In genomic region chrX:16843208-16843909, GRCh38 we compare ENCODE assay signal across 16 cellular contexts. TPM values are rescaled to one million over a fixed set of nuclear protein-coding genes. Genes with fewer than 3 reads are reported as not detected.
DNase-seq lines count a peak whose midpoint lies in the region; ATAC-seq, FAIRE-seq and TF ChIP-seq lines count a peak whose summit lies in the region.
"Had no signal": no experiment of that assay in that cellular context is flagged by ENCODE, and none has a peak within 500 bp of the region (broad histone marks: within the 10 kb centered on the region; RNA-seq: fewer than 3 reads in every experiment).

No MANE protein-coding gene starts in this region.

- DNase-seq in activated CD4-positive, alpha-beta T cell treated with anti-CD3 and anti-CD28 coated beads for 36 hours, result no peak
- no peak for DNase-seq in activated CD4-positive, alpha-beta T cell treated with anti-CD3 and anti-CD28 coated beads for 1 hour
- DNase-seq in OCI-M1 (lab: John Stamatoyannopoulos, UW), result peak; percentile 41
- peak; percentile 37 for DNase-seq in astrocyte (ENCODE audit: low read depth)
- no peak for DNase-seq in gastrocnemius medialis
- no peak for DNase-seq in GM10248 (ENCODE audit: extremely low spot score)
- no peak for DNase-seq in SJCRH30
- DNase-seq: DMS79 treated with DMSO at 0.1 percent for 48 hours, MV-4-11, RPMI8226, T-helper 1 cell, transverse colon had no signal

- H3K9me3 ChIP-seq in astrocyte (ENCODE audit: insufficient read depth, low read depth, low read length) (no peaks in the 10 kb centered on the region), gastrocnemius medialis (no peaks in the 10 kb centered on the region), SJCRH30 (replicated peaks) (no peaks in the 10 kb centered on the region)
- H3K9me3 ChIP-seq: transverse colon had no signal

- intact Hi-C loops in activated CD4-positive, alpha-beta T cell treated with anti-CD3 and anti-CD28 coated beads for 36 hours (cut with DNase I, micrococcal nuclease), result no loop called here
- intact Hi-C loops in gastrocnemius medialis (cut with DNase I; ENCODE audit: low total_unique reads), result no loop called here

- peak overlapping the region; percentile 51 for H3K27ac Mint-ChIP-seq in activated CD4-positive, alpha-beta T cell treated with anti-CD3 and anti-CD28 coated beads for 36 hours
- H3K27ac Mint-ChIP-seq in astrocyte (ENCODE audit: unreplicated experiment), result no peak overlapping the region
- H3K27ac Mint-ChIP-seq: activated T-helper 17 cell treated with anti-CD3 and anti-CD28 coated beads, Interleukin-2, amount 50 U/mL, for 72 hours had no signal

- no peaks in the 10 kb centered on the region for H3K9me3 Mint-ChIP-seq in activated CD4-positive, alpha-beta T cell treated with anti-CD3 and anti-CD28 coated beads for 36 hours (ENCODE audit: low read depth)
- no peaks in the 10 kb centered on the region for H3K9me3 Mint-ChIP-seq in astrocyte (ENCODE audit: unreplicated experiment)
- H3K9me3 Mint-ChIP-seq: activated T-helper 17 cell treated with anti-CD3 and anti-CD28 coated beads, Interleukin-2, amount 50 U/mL, for 72 hours had no signal

- POLR2A ChIA-PET in activated CD4-positive, alpha-beta T cell treated with anti-CD3 and anti-CD28 coated beads for 36 hours (lab: Charles Lee), result no interaction called here
- POLR2A ChIA-PET in GM10248 (lab: Yijun Ruan, JAX), result no interaction called here

- no peak overlapping the region for H3K4me3 Mint-ChIP-seq in activated CD4-positive, alpha-beta T cell treated with anti-CD3 and anti-CD28 coated beads for 36 hours
- no peak overlapping the region for H3K4me3 Mint-ChIP-seq in astrocyte (ENCODE audit: unreplicated experiment)
- H3K4me3 Mint-ChIP-seq: activated T-helper 17 cell treated with anti-CD3 and anti-CD28 coated beads, Interleukin-2, amount 50 U/mL, for 72 hours; CD14-positive monocyte had no signal

- H3K4me1 Mint-ChIP-seq in activated CD4-positive, alpha-beta T cell treated with anti-CD3 and anti-CD28 coated beads for 36 hours, result peaks cover 19% of the 10 kb centered on the region
- H3K4me1 Mint-ChIP-seq in astrocyte (ENCODE audit: low read depth, unreplicated experiment), result peaks cover 18% of the 10 kb centered on the region
- H3K4me1 Mint-ChIP-seq: activated T-helper 17 cell treated with anti-CD3 and anti-CD28 coated beads, Interleukin-2, amount 50 U/mL, for 72 hours; CD14-positive monocyte had no signal

- H3K4me2 ChIP-seq in astrocyte (ENCODE audit: low read length), result no peak overlapping the region

- H3K4me3 ChIP-seq in astrocyte (ENCODE audit: insufficient read depth, low read depth, low read length) (no peak overlapping the region), gastrocnemius medialis (no peak overlapping the region), SJCRH30 (no peak overlapping the region)
- H3K4me3 ChIP-seq: transverse colon had no signal

- H3K9ac ChIP-seq in astrocyte (ENCODE audit: low read length), result peak overlapping the region; percentile 16

- peaks cover 16% of the 10 kb centered on the region for H3K36me3 ChIP-seq in astrocyte (ENCODE audit: insufficient read depth, low read length)
- peaks cover 4 to 42% of the 10 kb centered on the region in 2 donors for H3K36me3 ChIP-seq in gastrocnemius medialis
- H3K36me3 ChIP-seq in SJCRH30, result peaks cover 73% of the 10 kb centered on the region
- H3K36me3 ChIP-seq: transverse colon had no signal

- no peaks in the 10 kb centered on the region for H3K27me3 Mint-ChIP-seq in activated CD4-positive, alpha-beta T cell treated with anti-CD3 and anti-CD28 coated beads for 36 hours
- H3K27me3 Mint-ChIP-seq in astrocyte (ENCODE audit: low read depth, unreplicated experiment), result no peaks in the 10 kb centered on the region
- H3K27me3 Mint-ChIP-seq: activated T-helper 17 cell treated with anti-CD3 and anti-CD28 coated beads, Interleukin-2, amount 50 U/mL, for 72 hours had no signal

- peak overlapping the region; percentile 37 for H3K27ac ChIP-seq in astrocyte (ENCODE audit: low read depth, low read length)
- peak overlapping the region; percentile 13 to 37 (median 26) for H3K27ac ChIP-seq in gastrocnemius medialis
- no peak overlapping the region for H3K27ac ChIP-seq in SJCRH30

- in situ Hi-C loops in gastrocnemius medialis (cut with MboI; ENCODE audit: low sequenced_read_pairs in 4 of 4), result no loop called here

- H3K27me3 ChIP-seq in astrocyte (ENCODE audit: insufficient read depth, low read length) (no peaks in the 10 kb centered on the region), gastrocnemius medialis (no peaks in the 10 kb centered on the region), SJCRH30 (no peaks in the 10 kb centered on the region)
- H3K27me3 ChIP-seq: transverse colon had no signal

- H2AFZ ChIP-seq in astrocyte (ENCODE audit: low read depth, low read length), result no peak overlapping the region

- peaks cover 29% of the 10 kb centered on the region for H3K36me3 Mint-ChIP-seq in activated CD4-positive, alpha-beta T cell treated with anti-CD3 and anti-CD28 coated beads for 36 hours (ENCODE audit: low read depth)
- H3K36me3 Mint-ChIP-seq in astrocyte (ENCODE audit: low read depth, unreplicated experiment), result no peaks in the 10 kb centered on the region

- no peak for TF ChIP-seq CTCF in astrocyte (IDR thresholded peaks at IDR 0.05; ENCODE audit: insufficient read depth, low read depth, low read length)
- TF ChIP-seq CTCF in gastrocnemius medialis (IDR thresholded peaks at IDR 0.05 in 4 of 5, conservative IDR thresholded peaks at IDR 0.05 in 1 of 5), result no peak
- TF ChIP-seq CTCF in GM10248 (IDR thresholded peaks at IDR 0.05; ENCODE audit: control extremely low read depth, extremely low read depth, low read depth, missing control alignments), result no peak

- ATAC-seq in activated CD4-positive, alpha-beta T cell treated with anti-CD3 and anti-CD28 coated beads for 36 hours, result peak; percentile 24
- ATAC-seq in gastrocnemius medialis (no peak), GM21717 (IDR thresholded peaks at IDR 0.05; ENCODE audit: unreplicated experiment) (no peak)
- ATAC-seq: activated T-helper 17 cell treated with anti-CD3 and anti-CD28 coated beads, Interleukin-2, amount 50 U/mL, for 72 hours; sciatic nerve had no signal

- no peaks in the 10 kb centered on the region for H3K79me2 ChIP-seq in astrocyte (ENCODE audit: insufficient read depth, low read length)

- no peaks in the 10 kb centered on the region for H4K20me1 ChIP-seq in astrocyte (ENCODE audit: insufficient read depth, low read length)

- H3K4me1 ChIP-seq in astrocyte (ENCODE audit: insufficient read depth, low read length), result peaks cover 18% of the 10 kb centered on the region
- peaks cover 8 to 11% of the 10 kb centered on the region in 2 donors for H3K4me1 ChIP-seq in gastrocnemius medialis
- H3K4me1 ChIP-seq in SJCRH30, result peaks cover 22% of the 10 kb centered on the region

- CTCF ChIA-PET in activated CD4-positive, alpha-beta T cell treated with anti-CD3 and anti-CD28 coated beads for 36 hours (lab: Charles Lee), result no interaction called here
- CTCF ChIA-PET in GM10248 (lab: Yijun Ruan, JAX), result no interaction called here

- no peak for TF ChIP-seq POLR2A in gastrocnemius medialis (IDR thresholded peaks at IDR 0.05)

- FAIRE-seq in astrocyte (lab: Jason Lieb, UNC), result peak; percentile 49

RNA-seq across cellular contexts. Expression of gene RBBP7, which starts 26.8 kb away (rescaled TPM):
- 100 to 1,000 TPM; 198 to 238 TPM for total RNA-seq in activated CD4-positive, alpha-beta T cell treated with anti-CD3 and anti-CD28 coated beads for 36 hours
- total RNA-seq in astrocyte (77.6 and 86.1 TPM in 2 replicates), gastrocnemius medialis (100 to 1,000 TPM in 3 of 4 donors, 10 to 100 TPM in 1; 95.0 to 325 (median 151) TPM)
- total RNA-seq in SJCRH30 (2014; rRNA removed; shearing (Covaris generic)), result 282 and 303 TPM in 2 replicates

RNA-seq across cellular contexts. Expression of gene TXLNG, which starts 57.1 kb away (rescaled TPM):
- total RNA-seq in activated CD4-positive, alpha-beta T cell treated with anti-CD3 and anti-CD28 coated beads for 36 hours, result 10 to 100 TPM; 17.3 to 21.4 TPM
- total RNA-seq in astrocyte (8.1 and 9.8 TPM in 2 replicates), gastrocnemius medialis (10 to 100 TPM in 2 of 4 donors, 1 to 10 TPM in 2; 6.9 to 16.9 (median 9.6) TPM)
- total RNA-seq in SJCRH30 (2014; rRNA removed; shearing (Covaris generic)), result 33.8 and 39.2 TPM in 2 replicates

Comparison
In these comparisons a context has a peak if more than half of its experiments do, and no peak if none do; other contexts are left out.
1. DNase-seq: peak in OCI-M1 (single experiment) and astrocyte (single experiment); none in activated CD4-positive, alpha-beta T cell treated with anti-CD3 and anti-CD28 coated beads for 36 hours (single experiment), activated CD4-positive, alpha-beta T cell treated with anti-CD3 and anti-CD28 coated beads for 1 hour (single experiment), gastrocnemius medialis (0 of 2), GM10248 (single experiment) and SJCRH30 (0 of 2).